ENCODE assay signal across 8 cellular contexts in genomic region chr22:23219787-23220484, GRCh38. TPM values are rescaled to one million over a fixed set of nuclear protein-coding genes. Genes with fewer than 3 reads are reported as not detected.
DNase-seq lines count a peak whose midpoint lies in the region; ATAC-seq and TF ChIP-seq lines count a peak whose summit lies in the region.

No MANE protein-coding gene starts in this region.

- no peaks in the 10 kb centered on the region for H3K9me3 Mint-ChIP-seq in activated naive CD4-positive, alpha-beta T cell treated with anti-CD3 and anti-CD28 coated beads, Interleukin-2, amount 10 ng/mL, durations not matched to agents 7 days and 5 days

- no peak for TF ChIP-seq EP300 in stomach (IDR thresholded peaks at IDR 0.05)

- H3K27me3 Mint-ChIP-seq in activated naive CD4-positive, alpha-beta T cell treated with anti-CD3 and anti-CD28 coated beads, Interleukin-2, amount 10 ng/mL, durations not matched to agents 7 days and 5 days: no peaks in the 10 kb centered on the region

- no peaks in the 10 kb centered on the region for H3K9me2 ChIP-seq in OCI-LY1 (ENCODE audit: low read depth, low read length)

- no peaks in the 10 kb centered on the region for H4K20me1 ChIP-seq in OCI-LY1 (ENCODE audit: insufficient read depth, low read length)

- no peaks in the 10 kb centered on the region for H3K9me3 ChIP-seq in OCI-LY1 (ENCODE audit: low read length)
- no peaks in the 10 kb centered on the region for H3K9me3 ChIP-seq in lower lobe of right lung
- no peaks in the 10 kb centered on the region for H3K9me3 ChIP-seq in stomach

- no peak for TF ChIP-seq CTCF in GM06990 (IDR thresholded peaks at IDR 0.05; ENCODE audit: insufficient read depth, low read length, poor library complexity, severe bottlenecking)
- TF ChIP-seq CTCF in OCI-LY1 (IDR thresholded peaks at IDR 0.05; ENCODE audit: low read length): no peak
- no peak for TF ChIP-seq CTCF in lower lobe of right lung (IDR thresholded peaks at IDR 0.05)
- no peak for TF ChIP-seq CTCF in stomach (IDR thresholded peaks at IDR 0.05)

- CTCF ChIA-PET in activated naive CD4-positive, alpha-beta T cell treated with anti-CD3 and anti-CD28 coated beads, Interleukin-2, amount 10 ng/mL, durations not matched to agents 7 days and 5 days (lab: Charles Lee): interaction anchor here (1.3 to 2.4 kb wide), 3 partner anchors 39 to 62 kb away, joined by 4 to 7 read pairs (median 5); partner anchors contain the start of gene BCR

- H3K36me3 Mint-ChIP-seq in activated naive CD4-positive, alpha-beta T cell treated with anti-CD3 and anti-CD28 coated beads, Interleukin-2, amount 10 ng/mL, durations not matched to agents 7 days and 5 days: peaks cover 9% of the 10 kb centered on the region

- H3K4me3 Mint-ChIP-seq in activated naive CD4-positive, alpha-beta T cell treated with anti-CD3 and anti-CD28 coated beads, Interleukin-2, amount 10 ng/mL, durations not matched to agents 7 days and 5 days: peak overlapping the region; percentile 71

- peaks cover 1% of the 10 kb centered on the region; the same call in 1 of the 2 replicates for H3K36me3 ChIP-seq in GM06990 (ENCODE audit: control insufficient read depth, insufficient read depth, low read length)
- H3K36me3 ChIP-seq in OCI-LY1 (ENCODE audit: insufficient read depth, low read length): peaks cover 28% of the 10 kb centered on the region; the same call in 1 of the 2 replicates
- no peaks in the 10 kb centered on the region for H3K36me3 ChIP-seq in lower lobe of right lung
- H3K36me3 ChIP-seq in stomach: no peaks in the 10 kb centered on the region

- H2AFZ ChIP-seq in OCI-LY1 (ENCODE audit: low read length): no peak overlapping the region

- H3K4me1 ChIP-seq in OCI-LY1 (ENCODE audit: insufficient read depth, low read length, severe bottlenecking) (peaks cover 74% of the 10 kb centered on the region), lower lobe of right lung (peaks cover 100% of the 10 kb centered on the region), stomach (peaks cover 74 to 100% (median 95%) of the 10 kb centered on the region in 4 donors)

- ATAC-seq in HG02610 (IDR thresholded peaks at IDR 0.05; ENCODE audit: unreplicated experiment) (peak; percentile 63), lower lobe of right lung (peak; percentile 61 to 64)

- H3K27ac ChIP-seq in OCI-LY1 (ENCODE audit: low read depth, low read length, poor library complexity, severe bottlenecking): peak overlapping the region; percentile 98
- peak overlapping the region; percentile 80 for H3K27ac ChIP-seq in lower lobe of right lung
- peak overlapping the region in 4 of 5 donors; percentile 39 to 86 (median 70) for H3K27ac ChIP-seq in stomach

- no peak for TF ChIP-seq POLR2A in stomach (IDR thresholded peaks at IDR 0.05)

- H3K79me2 ChIP-seq in OCI-LY1 (ENCODE audit: insufficient read depth, low read length): peaks cover 92% of the 10 kb centered on the region

- H3K4me3 ChIP-seq in GM06990 (replicated peaks; ENCODE audit: low read depth, low read length) (peak overlapping the region; percentile 39), OCI-LY1 (ENCODE audit: low read depth, low read length, poor library complexity, severe bottlenecking) (peak overlapping the region; percentile 58), lower lobe of right lung (no peak overlapping the region), stomach (no peak overlapping the region)

- DNase-seq in GM06990 (ENCODE audit: extremely low read depth, insufficient read length) (peak; percentile 71), lower lobe of right lung (peak; percentile 69), stomach (peak; percentile 51), GOT3 (lab: John Stamatoyannopoulos, UW) (no peak), iPS-NIHi7 (ENCODE audit: extremely low spot score) (no peak)
- DNase-seq in activated naive CD4-positive, alpha-beta T cell treated with anti-CD3 and anti-CD28 coated beads, Interleukin-2, amount 10 ng/mL, durations not matched to agents 7 days and 5 days: peak; percentile 70

- peak overlapping the region; percentile 85 for H3K27ac Mint-ChIP-seq in activated naive CD4-positive, alpha-beta T cell treated with anti-CD3 and anti-CD28 coated beads, Interleukin-2, amount 10 ng/mL, durations not matched to agents 7 days and 5 days

- intact Hi-C loops in lower lobe of right lung (cut with DNase I): no loop called here
- intact Hi-C loops in stomach (cut with DNase I; ENCODE audit: low total_unique reads): no loop called here

- no peaks in the 10 kb centered on the region for H3K27me3 ChIP-seq in GM06990 (replicated peaks; ENCODE audit: control insufficient read depth, insufficient read depth, low read length)
- H3K27me3 ChIP-seq in OCI-LY1 (ENCODE audit: insufficient read depth, low read length): no peaks in the 10 kb centered on the region
- H3K27me3 ChIP-seq in lower lobe of right lung (ENCODE audit: low read depth): no peaks in the 10 kb centered on the region
- H3K27me3 ChIP-seq in stomach: no peaks in the 10 kb centered on the region

- H3K4me2 ChIP-seq in OCI-LY1 (ENCODE audit: low read length): peak overlapping the region; percentile 85

- no peaks in the 10 kb centered on the region for H3F3A ChIP-seq in OCI-LY1 (ENCODE audit: insufficient read depth, low read length)

- 47 to 56% (median 50%) methylated on average over 12 of the region's 12 CpGs for WGBS in stomach, 5 donors

- peaks cover 99% of the 10 kb centered on the region for H3K4me1 Mint-ChIP-seq in activated naive CD4-positive, alpha-beta T cell treated with anti-CD3 and anti-CD28 coated beads, Interleukin-2, amount 10 ng/mL, durations not matched to agents 7 days and 5 days

- H3K9ac ChIP-seq in OCI-LY1 (ENCODE audit: low read length): peak overlapping the region; percentile 75

RNA-seq across cellular contexts. Expression of gene BCR, which starts 39.6 kb away (rescaled TPM):
- 57.2 TPM for total RNA-seq in lower lobe of right lung
- 10 to 100 TPM; 12.8 to 80.1 (median 41.5) TPM for total RNA-seq in stomach
- 10 to 100 TPM; 10.4 to 14.7 (median 14.1) TPM for polyA plus RNA-seq in stomach

Comparison
In these comparisons a context has a peak if more than half of its experiments do, and no peak if none do; other contexts are left out.
1. DNase-seq: peak in GM06990 (single experiment), activated naive CD4-positive, alpha-beta T cell treated with anti-CD3 and anti-CD28 coated beads, Interleukin-2, amount 10 ng/mL, durations not matched to agents 7 days and 5 days (single experiment), lower lobe of right lung (single experiment) and stomach (single experiment); none in GOT3 (single experiment) and iPS-NIHi7 (single experiment).
2. H3K4me3 ChIP-seq: peak in GM06990 (single experiment) and OCI-LY1 (single experiment); none in lower lobe of right lung (single experiment) and stomach (0 of 4).
3. Peak in every context shown above with its lines, with median percentiles within 50 percentile points of each other: H3K27ac ChIP-seq.